Comparison of ENCODE assay signal across 12 cellular contexts in the genomic region with DNA sequence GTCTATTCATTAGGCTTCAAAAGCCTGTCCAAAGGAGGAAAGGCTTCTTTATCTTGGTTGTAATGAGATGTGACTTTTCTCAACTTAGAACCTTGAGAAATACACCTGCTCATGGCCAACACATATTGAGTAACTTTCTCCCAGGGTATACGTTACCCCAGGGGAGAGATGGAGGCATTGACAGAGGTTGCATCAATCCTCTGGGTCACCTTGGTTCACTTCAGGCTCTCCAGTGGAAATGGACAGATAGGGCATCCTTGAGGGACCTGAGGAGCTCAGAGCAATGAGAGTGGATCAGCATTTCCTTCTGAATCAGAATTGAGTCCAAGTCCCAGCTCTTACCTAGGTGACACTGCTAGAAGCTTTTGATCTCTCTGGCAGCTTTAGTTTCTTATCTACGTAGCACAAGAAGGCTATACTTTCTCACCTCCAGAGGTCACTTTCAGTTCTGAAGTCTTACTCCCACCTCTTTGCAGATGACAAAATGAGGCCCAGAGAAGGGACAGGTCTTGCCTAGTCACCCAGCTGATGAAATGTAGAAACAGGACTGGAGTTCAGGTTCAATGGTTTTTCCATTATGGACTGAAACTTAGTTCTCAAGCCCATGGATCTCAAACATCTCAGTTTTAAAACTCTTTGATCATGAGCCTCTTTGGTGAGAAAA. TPM values are rescaled to one million over a fixed set of nuclear protein-coding genes. Genes with fewer than 3 reads are reported as not detected.
DNase-seq lines count a peak whose midpoint lies in the region; ATAC-seq, FAIRE-seq and TF ChIP-seq lines count a peak whose summit lies in the region.
"Had no signal": no experiment of that assay in that cellular context is flagged by ENCODE, and none has a peak within 500 bp of the region (broad histone marks: within the 10 kb centered on the region; RNA-seq: fewer than 3 reads in every experiment).

No MANE protein-coding gene starts in this region.

- no peaks in the 10 kb centered on the region for H3K36me3 Mint-ChIP-seq in activated naive CD8-positive, alpha-beta T cell treated with anti-CD3 and anti-CD28 coated beads for 36 hours
- H3K36me3 Mint-ChIP-seq in naive thymus-derived CD4-positive, alpha-beta T cell, result peaks cover 0 to 29% (median 5%) of the 10 kb centered on the region in 5 donors

- WGBS in heart right ventricle, 2 donors, result 37 to 72% methylated on average over 2 of the region's 2 CpGs

- DNase-seq in GM18507 (ENCODE audit: extremely low spot score, insufficient read length, low read depth) (peak; percentile 17), SIG-M5 (lab: John Stamatoyannopoulos, UW) (no peak), heart right ventricle (no peak), mesenteric fat pad (ENCODE audit: low spot score) (no peak)
- DNase-seq in activated naive CD8-positive, alpha-beta T cell treated with anti-CD3 and anti-CD28 coated beads for 36 hours, result peak; percentile 17
- DNase-seq in naive thymus-derived CD4-positive, alpha-beta T cell, result no peak
- DNase-seq: activated B cell treated with CpG ODN at 0.5 μM for 24 hours, HCEC 1CT, PC-9 had no signal

- no peak for TF ChIP-seq CTCF in heart right ventricle (IDR thresholded peaks at IDR 0.05)

- POLR2A ChIA-PET in naive thymus-derived CD4-positive, alpha-beta T cell (lab: Charles Lee), result no interaction called here

- CTCF ChIA-PET in naive thymus-derived CD4-positive, alpha-beta T cell (lab: Charles Lee), result no interaction called here

- peak; percentile 86 for FAIRE-seq in GM18507 (lab: Jason Lieb, UNC)

- no peak overlapping the region for H3K27ac ChIP-seq in naive thymus-derived CD4-positive, alpha-beta T cell (ENCODE audit: low read depth, low read length)
- H3K27ac ChIP-seq in heart right ventricle, result no peak overlapping the region
- H3K27ac ChIP-seq: PC-9, skin epidermis had no signal

- no peaks in the 10 kb centered on the region for H3K27me3 Mint-ChIP-seq in activated naive CD8-positive, alpha-beta T cell treated with anti-CD3 and anti-CD28 coated beads for 36 hours
- H3K27me3 Mint-ChIP-seq in naive thymus-derived CD4-positive, alpha-beta T cell, result no peaks in the 10 kb centered on the region
- H3K27me3 Mint-ChIP-seq: activated B cell treated with CpG ODN at 0.5 μM for 24 hours had no signal

- peaks cover 0 to 6% of the 10 kb centered on the region in 2 donors for H3K4me1 ChIP-seq in naive thymus-derived CD4-positive, alpha-beta T cell (ENCODE audit: control insufficient read depth in 2 of 2, insufficient read depth in 2 of 2, low read length in 2 of 2)
- peaks cover 0 to 9% (median 0%) of the 10 kb centered on the region in 9 donors for H3K4me1 ChIP-seq in heart right ventricle

- peaks cover 2% of the 10 kb centered on the region for H3K9me3 Mint-ChIP-seq in activated naive CD8-positive, alpha-beta T cell treated with anti-CD3 and anti-CD28 coated beads for 36 hours
- no peaks in the 10 kb centered on the region for H3K9me3 Mint-ChIP-seq in naive thymus-derived CD4-positive, alpha-beta T cell
- H3K9me3 Mint-ChIP-seq: activated B cell treated with CpG ODN at 0.5 μM for 24 hours had no signal

- peaks cover 0 to 4% (median 0%) of the 10 kb centered on the region in 3 experiments for H3K36me3 ChIP-seq in naive thymus-derived CD4-positive, alpha-beta T cell (ENCODE audit: control insufficient read depth in 2 of 3, insufficient read depth in 3 of 3, low read length in 3 of 3)
- peaks cover 0 to 47% (median 8%) of the 10 kb centered on the region in 9 donors for H3K36me3 ChIP-seq in heart right ventricle

- peaks cover 12% of the 10 kb centered on the region for H3K4me1 Mint-ChIP-seq in activated naive CD8-positive, alpha-beta T cell treated with anti-CD3 and anti-CD28 coated beads for 36 hours
- peaks cover 5 to 17% (median 9%) of the 10 kb centered on the region in 7 donors for H3K4me1 Mint-ChIP-seq in naive thymus-derived CD4-positive, alpha-beta T cell
- H3K4me1 Mint-ChIP-seq: activated B cell treated with CpG ODN at 0.5 μM for 24 hours had no signal

- ATAC-seq in GM19455 (IDR thresholded peaks at IDR 0.05; ENCODE audit: unreplicated experiment) (peak; percentile 92), HG03039 (IDR thresholded peaks at IDR 0.05; ENCODE audit: unreplicated experiment) (peak; percentile 90), heart right ventricle (no peak)
- ATAC-seq in naive thymus-derived CD4-positive, alpha-beta T cell, result no peak

- H3K9me3 ChIP-seq in naive thymus-derived CD4-positive, alpha-beta T cell (ENCODE audit: control insufficient read depth in 2 of 3, low read length in 3 of 3), result no peaks in the 10 kb centered on the region
- H3K9me3 ChIP-seq in heart right ventricle, result no peaks in the 10 kb centered on the region

- intact Hi-C loops in naive thymus-derived CD4-positive, alpha-beta T cell (cut with micrococcal nuclease), result no loop called here
- intact Hi-C loops in heart right ventricle (cut with DNase I), result no loop called here

- H3K4me3 Mint-ChIP-seq in activated naive CD8-positive, alpha-beta T cell treated with anti-CD3 and anti-CD28 coated beads for 36 hours, result no peak overlapping the region
- H3K4me3 Mint-ChIP-seq in naive thymus-derived CD4-positive, alpha-beta T cell, result no peak overlapping the region
- H3K4me3 Mint-ChIP-seq: activated B cell treated with CpG ODN at 0.5 μM for 24 hours had no signal

- peak overlapping the region; percentile 77 for H3K27ac Mint-ChIP-seq in activated naive CD8-positive, alpha-beta T cell treated with anti-CD3 and anti-CD28 coated beads for 36 hours
- H3K27ac Mint-ChIP-seq in naive thymus-derived CD4-positive, alpha-beta T cell, result no peak overlapping the region
- H3K27ac Mint-ChIP-seq: activated B cell treated with CpG ODN at 0.5 μM for 24 hours had no signal

- H3K27me3 ChIP-seq in naive thymus-derived CD4-positive, alpha-beta T cell (ENCODE audit: control insufficient read depth in 2 of 2, insufficient read depth in 2 of 2, low read length in 2 of 2), result no peaks in the 10 kb centered on the region
- no peaks in the 10 kb centered on the region for H3K27me3 ChIP-seq in heart right ventricle

- H3K4me3 ChIP-seq in naive thymus-derived CD4-positive, alpha-beta T cell (ENCODE audit: low read length), result no peak overlapping the region
- no peak overlapping the region for H3K4me3 ChIP-seq in heart right ventricle
- H3K4me3 ChIP-seq: PC-9, skin epidermis had no signal

RNA-seq across cellular contexts. Expression of gene PANK1, which starts 35.2 kb away (rescaled TPM):
- total RNA-seq in activated naive CD8-positive, alpha-beta T cell treated with anti-CD3 and anti-CD28 coated beads for 36 hours, result 1 to 10 TPM; 2.0 TPM
- 1 to 10 TPM in 2 of 5 experiments, under 1 TPM in 3; 0.49 to 5.9 (median 0.98) TPM for total RNA-seq in naive thymus-derived CD4-positive, alpha-beta T cell
- under 1 TPM; 0.24 to 0.95 TPM for polyA plus RNA-seq in naive thymus-derived CD4-positive, alpha-beta T cell
- total RNA-seq in heart right ventricle (10 to 100 TPM in 9 of 10 donors, 1 to 10 TPM in 1; 8.3 to 20.9 (median 16.8) TPM), mesenteric fat pad (2.6 TPM)
- polyA plus RNA-seq in heart right ventricle, result 1 to 10 TPM; 4.0 to 6.4 TPM

Comparison
In these comparisons a context has a peak if more than half of its experiments do, and no peak if none do; other contexts are left out.
1. DNase-seq: peak in GM18507 (single experiment) and activated naive CD8-positive, alpha-beta T cell treated with anti-CD3 and anti-CD28 coated beads for 36 hours (single experiment); none in naive thymus-derived CD4-positive, alpha-beta T cell (0 of 9), SIG-M5 (single experiment), heart right ventricle (0 of 2) and mesenteric fat pad (single experiment).
2. ATAC-seq: peak in GM19455 (single experiment) and HG03039 (single experiment); none in naive thymus-derived CD4-positive, alpha-beta T cell (single experiment) and heart right ventricle (0 of 8).